Comparison of ENCODE assay signal across 14 cellular contexts in genomic region chr1:232509570-232509969, GRCh38.
DNase-seq lines count a peak whose midpoint lies in the region; ATAC-seq, FAIRE-seq and TF ChIP-seq lines count a peak whose summit lies in the region.
"Had no signal": no experiment of that assay in that cellular context is flagged by ENCODE, and none has a peak within 500 bp of the region (broad histone marks: within the 10 kb centered on the region; RNA-seq: fewer than 3 reads in every experiment).

No MANE protein-coding gene starts in this region.

- no peaks in the 10 kb centered on the region for H3K9me3 ChIP-seq in endodermal cell (ENCODE audit: control insufficient read depth, low read length)

- no peak overlapping the region for H3K27ac Mint-ChIP-seq in endodermal cell
- H3K27ac Mint-ChIP-seq: activated CD8-positive, alpha-beta T cell treated with anti-CD3 and anti-CD28 coated beads for 36 hours; naive thymus-derived CD4-positive, alpha-beta T cell had no signal

- peaks cover 15% of the 10 kb centered on the region for H3K36me3 Mint-ChIP-seq in endodermal cell (ENCODE audit: low read depth)
- H3K36me3 Mint-ChIP-seq: naive thymus-derived CD4-positive, alpha-beta T cell had no signal

- POLR2A ChIA-PET in RWPE1 (lab: Yijun Ruan, JAX; ENCODE audit: low non-redundant PET): no interaction called here

- CTCF ChIA-PET in RWPE1 (lab: Yijun Ruan, JAX): no interaction called here

- no peaks in the 10 kb centered on the region for H3K27me3 ChIP-seq in endodermal cell (ENCODE audit: control insufficient read depth, insufficient read depth, low read length, poor library complexity, severe bottlenecking)

- DNase-seq in RWPE1 (ENCODE audit: low spot score): no peak
- no peak for DNase-seq in endodermal cell
- peak; percentile 24 for DNase-seq in medulla oblongata (ENCODE audit: extremely low spot score)
- DNase-seq in smooth muscle cell of the brain vasculature (ENCODE audit: low read depth, low spot score): peak; percentile 10
- no peak for DNase-seq in frontal cortex (ENCODE audit: low spot score in 2 of 2)
- DNase-seq: activated CD8-positive, alpha-beta T cell treated with anti-CD3 and anti-CD28 coated beads for 36 hours; activated gamma-delta T cell treated with Interleukin-2 at 50 U/mL for 16 hours; naive thymus-derived CD4-positive, alpha-beta T cell; NCI-H1417; NCI-H524 treated with DMSO at 0.1 percent for 48 hours; T-helper 9 cell had no signal

- H3K36me3 ChIP-seq in endodermal cell (ENCODE audit: control insufficient read depth, insufficient read depth, low read length): peaks cover 25% of the 10 kb centered on the region

- TF ChIP-seq CTCF in RWPE1 (conservative IDR thresholded peaks at IDR 0.05; ENCODE audit: low read depth): no peak
- peak; percentile 20 for TF ChIP-seq CTCF in endodermal cell (conservative IDR thresholded peaks at IDR 0.05)

- 80% methylated on average over 7 of the region's 7 CpGs; no CpG with 5 or more reads in 1 of the 2 experiments for WGBS in endodermal cell (ENCODE audit: insufficient coverage in 1 of 2, insufficient read length in 1 of 2), 2 experiments

- no peak overlapping the region for H3K4me3 Mint-ChIP-seq in endodermal cell
- H3K4me3 Mint-ChIP-seq: activated CD8-positive, alpha-beta T cell treated with anti-CD3 and anti-CD28 coated beads for 36 hours; naive thymus-derived CD4-positive, alpha-beta T cell had no signal

- no peak overlapping the region for H3K4me3 ChIP-seq in endodermal cell (ENCODE audit: low read length)

- H3K27ac ChIP-seq in RWPE1 (peak overlapping the region; percentile 34), endodermal cell (ENCODE audit: low read depth, low read length) (no peak overlapping the region)

- no peaks in the 10 kb centered on the region for H3K9me3 Mint-ChIP-seq in endodermal cell
- H3K9me3 Mint-ChIP-seq: activated CD8-positive, alpha-beta T cell treated with anti-CD3 and anti-CD28 coated beads for 36 hours; naive thymus-derived CD4-positive, alpha-beta T cell had no signal

- peaks cover 49% of the 10 kb centered on the region for H3K4me1 Mint-ChIP-seq in endodermal cell

- peaks cover 6% of the 10 kb centered on the region for H3K4me1 ChIP-seq in endodermal cell (ENCODE audit: control insufficient read depth, insufficient read depth, low read length)

- ATAC-seq in HG03439 (IDR thresholded peaks at IDR 0.05; ENCODE audit: unreplicated experiment) (no peak), HG03159 (IDR thresholded peaks at IDR 0.05; ENCODE audit: unreplicated experiment) (no peak), GM21515 (IDR thresholded peaks at IDR 0.05; ENCODE audit: unreplicated experiment) (no peak)
- ATAC-seq: activated CD8-positive, alpha-beta T cell treated with anti-CD3 and anti-CD28 coated beads for 36 hours; naive thymus-derived CD4-positive, alpha-beta T cell had no signal

- FAIRE-seq in frontal cortex (lab: Jason Lieb, UNC): no peak

- H3K27me3 Mint-ChIP-seq in endodermal cell (ENCODE audit: insufficient read depth): no peaks in the 10 kb centered on the region
- H3K27me3 Mint-ChIP-seq: activated CD8-positive, alpha-beta T cell treated with anti-CD3 and anti-CD28 coated beads for 36 hours had no signal

- H3K9ac ChIP-seq in endodermal cell (ENCODE audit: extremely low read depth, low read length, poor library complexity, severe bottlenecking): no peak overlapping the region

Comparison
In these comparisons a context has a peak if more than half of its experiments do, and no peak if none do; other contexts are left out.
1. DNase-seq: peak in medulla oblongata (single experiment) and smooth muscle cell of the brain vasculature (single experiment); none in RWPE1 (single experiment), endodermal cell (single experiment) and frontal cortex (0 of 2).